ENCODE assay signal across 8 cellular contexts in the genomic region with DNA sequence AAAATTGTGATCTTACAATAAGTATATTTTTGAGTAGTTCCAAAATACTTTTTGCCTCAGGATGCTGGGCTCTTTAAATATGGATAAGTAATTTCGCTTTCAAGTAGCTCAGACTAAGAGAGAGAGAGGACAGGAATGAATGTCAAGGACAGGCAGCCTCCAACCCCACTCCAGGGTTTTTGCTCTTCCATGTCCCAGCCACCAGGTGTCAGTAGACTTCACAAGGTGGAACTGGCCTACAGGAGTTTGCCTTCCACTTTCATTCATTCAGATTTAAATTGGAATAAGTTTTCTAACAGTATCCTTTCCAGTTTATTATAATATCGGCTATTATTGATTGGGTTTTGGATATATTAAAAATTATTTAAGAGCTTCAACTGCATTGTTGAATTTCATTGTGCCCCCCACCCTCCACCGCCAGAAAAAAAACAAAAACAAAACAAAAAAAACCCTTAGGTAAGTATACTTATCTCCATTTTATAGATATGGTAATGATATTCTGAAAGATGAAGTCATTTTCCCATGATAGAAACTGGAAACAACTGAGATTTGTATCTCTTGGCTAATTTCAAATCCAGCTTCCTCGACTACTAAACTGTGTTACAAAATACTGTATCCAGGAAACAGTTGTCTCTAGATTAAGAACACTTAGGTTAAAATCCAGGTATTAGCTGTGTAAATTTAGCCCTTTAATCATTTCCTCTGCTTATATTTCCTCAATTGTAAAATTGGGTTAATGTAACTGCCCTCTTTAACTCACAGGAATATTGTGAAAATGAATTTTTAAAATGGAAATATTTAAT.
DNase-seq lines count a peak whose midpoint lies in the region; ATAC-seq and TF ChIP-seq lines count a peak whose summit lies in the region.

No MANE protein-coding gene starts in this region.

- H3K9me2 ChIP-seq in neural cell (ENCODE audit: insufficient read depth, low read length), result no peaks in the 10 kb centered on the region

- H3K4me3 ChIP-seq in esophagus muscularis mucosa (no peak overlapping the region), neural cell (ENCODE audit: low read length) (no peak overlapping the region)

- H3K27me3 ChIP-seq in esophagus muscularis mucosa, result no peaks in the 10 kb centered on the region
- peaks cover 16% of the 10 kb centered on the region for H3K27me3 ChIP-seq in neural cell (ENCODE audit: insufficient read depth, low read depth, low read length)

- no peak overlapping the region for H3K4me3 Mint-ChIP-seq in T-helper 17 cell

- H3K79me2 ChIP-seq in neural cell (replicated peaks; ENCODE audit: insufficient read depth, low read length), result no peaks in the 10 kb centered on the region

- no peak for TF ChIP-seq POLR2A in esophagus muscularis mucosa (IDR thresholded peaks at IDR 0.05; ENCODE audit: low read depth)

- no peaks in the 10 kb centered on the region for H3K36me3 Mint-ChIP-seq in T-helper 17 cell (ENCODE audit: low read depth)

- H3F3A ChIP-seq in neural cell (ENCODE audit: insufficient read depth, low read length, poor library complexity, severe bottlenecking), result no peaks in the 10 kb centered on the region

- H3K4me2 ChIP-seq in neural cell (ENCODE audit: low read length), result no peak overlapping the region

- no peak overlapping the region for H3K27ac Mint-ChIP-seq in T-helper 17 cell

- no peaks in the 10 kb centered on the region for H3K27me3 Mint-ChIP-seq in T-helper 17 cell

- peak; percentile 97 for ATAC-seq in GM18868 (IDR thresholded peaks at IDR 0.05; ENCODE audit: unreplicated experiment)
- peak; percentile 97 for ATAC-seq in HG02981 (IDR thresholded peaks at IDR 0.05; ENCODE audit: unreplicated experiment)
- peak; percentile 36 for ATAC-seq in T-helper 17 cell
- no peak for ATAC-seq in omental fat pad (ENCODE audit: low FRiP score)

- H3K9ac ChIP-seq in neural cell (ENCODE audit: low read length), result no peak overlapping the region

- no peaks in the 10 kb centered on the region for H3K36me3 ChIP-seq in esophagus muscularis mucosa
- H3K36me3 ChIP-seq in neural cell (ENCODE audit: insufficient read depth, low read length), result no peaks in the 10 kb centered on the region

- 58% methylated on average over 4 of the region's 4 CpGs for WGBS in esophagus muscularis mucosa

- no peaks in the 10 kb centered on the region for H3K4me1 Mint-ChIP-seq in T-helper 17 cell

- peak; percentile 90 for TF ChIP-seq RAD21 in neural cell (conservative IDR thresholded peaks at IDR 0.05)

- no peak overlapping the region for H3K27ac ChIP-seq in esophagus muscularis mucosa (replicated peaks in 1 of 4)
- H3K27ac ChIP-seq in neural cell (ENCODE audit: low read length), result no peak overlapping the region

- no peak overlapping the region for H2AFZ ChIP-seq in neural cell (ENCODE audit: low read depth, low read length)

- H3K4me1 ChIP-seq in esophagus muscularis mucosa, result no peaks in the 10 kb centered on the region

- H4K20me1 ChIP-seq in neural cell (ENCODE audit: insufficient read depth), result no peaks in the 10 kb centered on the region

- H3K9me3 ChIP-seq in T-helper 17 cell (ENCODE audit: control insufficient read depth, low read length, poor library complexity, severe bottlenecking), result no peaks in the 10 kb centered on the region
- no peaks in the 10 kb centered on the region for H3K9me3 ChIP-seq in esophagus muscularis mucosa
- no peaks in the 10 kb centered on the region for H3K9me3 ChIP-seq in neural cell (ENCODE audit: low read length)

- peak; percentile 54 to 73 (median 55) for TF ChIP-seq CTCF in esophagus muscularis mucosa (IDR thresholded peaks at IDR 0.05)
- TF ChIP-seq CTCF in neural cell (IDR thresholded peaks at IDR 0.05; ENCODE audit: poor library complexity, severe bottlenecking), result peak; percentile 82
- peak in 1 of 3 donors; percentile 10 for TF ChIP-seq CTCF in omental fat pad (IDR thresholded peaks at IDR 0.05)

- TF ChIP-seq EP300 in esophagus muscularis mucosa (IDR thresholded peaks at IDR 0.05), result no peak
- no peak for TF ChIP-seq EP300 in neural cell (conservative IDR thresholded peaks at IDR 0.05; ENCODE audit: poor library complexity, severe bottlenecking)

- intact Hi-C loops in esophagus muscularis mucosa (cut with DNase I), result loop anchor here (5.0 kb wide), 1 partner anchor 822 kb away; no protein-coding TSS in a partner anchor

- DNase-seq in COR-L47 (lab: John Stamatoyannopoulos, UW), result peak; percentile 77
- peak; percentile 44 for DNase-seq in NCI-H146 treated with DMSO at 0.1 percent for 48 hours (lab: John Stamatoyannopoulos, UW; ENCODE audit: unreplicated experiment)
- no peak for DNase-seq in T-helper 17 cell
- DNase-seq in esophagus muscularis mucosa (ENCODE audit: extremely low spot score), result no peak
- DNase-seq in omental fat pad (ENCODE audit: low spot score), result no peak

TF ChIP-seq in neural cell, 6 proteins besides CTCF, POLR2A, EP300 and RAD21:
- TF ChIP-seq SMC3 (conservative IDR thresholded peaks at IDR 0.05; ENCODE audit: poor library complexity) (peak; percentile 93), TAF1 (IDR thresholded peaks at IDR 0.05; ENCODE audit: low read depth) (no peak), POLR2AphosphoS5 (IDR thresholded peaks at IDR 0.05) (no peak)
- TF ChIP-seq, protein P1, sequence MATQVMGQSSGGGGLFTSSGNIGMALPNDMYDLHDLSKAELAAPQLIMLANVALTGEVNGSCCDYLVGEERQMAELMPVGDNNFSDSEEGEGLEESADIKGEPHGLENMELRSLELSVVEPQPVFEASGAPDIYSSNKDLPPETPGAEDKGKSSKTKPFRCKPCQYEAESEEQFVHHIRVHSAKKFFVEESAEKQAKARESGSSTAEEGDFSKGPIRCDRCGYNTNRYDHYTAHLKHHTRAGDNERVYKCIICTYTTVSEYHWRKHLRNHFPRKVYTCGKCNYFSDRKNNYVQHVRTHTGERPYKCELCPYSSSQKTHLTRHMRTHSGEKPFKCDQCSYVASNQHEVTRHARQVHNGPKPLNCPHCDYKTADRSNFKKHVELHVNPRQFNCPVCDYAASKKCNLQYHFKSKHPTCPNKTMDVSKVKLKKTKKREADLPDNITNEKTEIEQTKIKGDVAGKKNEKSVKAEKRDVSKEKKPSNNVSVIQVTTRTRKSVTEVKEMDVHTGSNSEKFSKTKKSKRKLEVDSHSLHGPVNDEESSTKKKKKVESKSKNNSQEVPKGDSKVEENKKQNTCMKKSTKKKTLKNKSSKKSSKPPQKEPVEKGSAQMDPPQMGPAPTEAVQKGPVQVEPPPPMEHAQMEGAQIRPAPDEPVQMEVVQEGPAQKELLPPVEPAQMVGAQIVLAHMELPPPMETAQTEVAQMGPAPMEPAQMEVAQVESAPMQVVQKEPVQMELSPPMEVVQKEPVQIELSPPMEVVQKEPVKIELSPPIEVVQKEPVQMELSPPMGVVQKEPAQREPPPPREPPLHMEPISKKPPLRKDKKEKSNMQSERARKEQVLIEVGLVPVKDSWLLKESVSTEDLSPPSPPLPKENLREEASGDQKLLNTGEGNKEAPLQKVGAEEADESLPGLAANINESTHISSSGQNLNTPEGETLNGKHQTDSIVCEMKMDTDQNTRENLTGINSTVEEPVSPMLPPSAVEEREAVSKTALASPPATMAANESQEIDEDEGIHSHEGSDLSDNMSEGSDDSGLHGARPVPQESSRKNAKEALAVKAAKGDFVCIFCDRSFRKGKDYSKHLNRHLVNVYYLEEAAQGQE (IDR thresholded peaks at IDR 0.05; ENCODE audit: borderline replicate concordance), result no peak

Comparison
In these comparisons a context has a peak if more than half of its experiments do, and no peak if none do; other contexts are left out.
1. DNase-seq: peak in COR-L47 (single experiment) and NCI-H146 treated with DMSO at 0.1 percent for 48 hours (single experiment); none in T-helper 17 cell (0 of 3), esophagus muscularis mucosa (single experiment) and omental fat pad (single experiment).